29 cellular contexts compared by ENCODE assay signal in genomic region chr20:61879694-61880093, GRCh38.
"Had no signal": no experiment of that assay in that cellular context is flagged by ENCODE, and none has a peak within 500 bp of the region (broad histone marks: within the 10 kb centered on the region; RNA-seq: fewer than 3 reads in every experiment).

No MANE protein-coding gene starts in this region.

- H3K27me3 ChIP-seq: adrenal gland, colonic mucosa had no signal

- H3K9me3 ChIP-seq: adrenal gland, body of pancreas, colonic mucosa, esophagus squamous epithelium, gastroesophageal sphincter, heart right ventricle had no signal

- ATAC-seq: activated CD4-positive, alpha-beta T cell treated with anti-CD3 and anti-CD28 coated beads for 36 hours; activated CD8-positive, alpha-beta memory T cell treated with anti-CD3 and anti-CD28 coated beads, Interleukin-2, amount 10 ng/mL, durations not matched to agents 7 days and 5 days; activated CD8-positive, alpha-beta T cell treated with anti-CD3 and anti-CD28 coated beads, Interleukin-2, amount 10 ng/mL, durations not matched to agents 7 days and 5 days; activated naive CD8-positive, alpha-beta T cell treated with anti-CD3 and anti-CD28 coated beads, Interleukin-2, amount 50 U/mL, for 24 hours; body of pancreas; gastroesophageal sphincter; heart right ventricle had no signal

- FAIRE-seq: endometrium, endothelial cell of umbilical vein had no signal

- DNase-seq: activated CD4-positive, alpha-beta memory T cell treated with anti-CD3 and anti-CD28 coated beads for 36 hours; activated CD4-positive, alpha-beta T cell treated with anti-CD3 and anti-CD28 coated beads for 36 hours; activated CD4-positive, alpha-beta T cell treated with anti-CD3 and anti-CD28 coated beads, Interleukin-2, amount 10 ng/mL, durations not matched to agents 24 days and 14 days; activated CD4-positive, CD25-positive, alpha-beta regulatory T cell; activated CD4-positive, CD25-positive, alpha-beta regulatory T cell treated with anti-CD3 and anti-CD28 coated beads, Interleukin-2, amount 50 U/mL, for 72 hours; activated CD8-positive, alpha-beta memory T cell treated with anti-CD3 and anti-CD28 coated beads, Interleukin-2, amount 10 ng/mL, durations not matched to agents 7 days and 5 days; activated CD8-positive, alpha-beta memory T cell treated with anti-CD3 and anti-CD28 coated beads, Interleukin-2, amount 50 U/mL, for 4 hours; activated CD8-positive, alpha-beta T cell treated with anti-CD3 and anti-CD28 coated beads, Interleukin-2, amount 10 ng/mL, durations not matched to agents 7 days and 5 days; activated effector memory CD4-positive, alpha-beta T cell treated with anti-CD3 and anti-CD28 coated beads, Interleukin-2, amount 50 U/mL, for 16 hours; activated naive CD4-positive, alpha-beta T cell treated with anti-CD3 and anti-CD28 coated beads for 36 hours; activated naive CD8-positive, alpha-beta T cell treated with anti-CD3 and anti-CD28 coated beads for 36 hours; activated naive CD8-positive, alpha-beta T cell treated with anti-CD3 and anti-CD28 coated beads, Interleukin-2, amount 50 U/mL, for 24 hours; activated T-cell treated with anti-CD3 and anti-CD28 coated beads, Interleukin-2, amount 50 U/mL, for 1 hour; activated T-cell treated with anti-CD3 and anti-CD28 coated beads, Interleukin-2, amount 50 U/mL, for 48 hours; adrenal gland; aorta; body of pancreas; central memory CD4-positive, alpha-beta T cell; cerebellar nuclear complex; colonic mucosa; effector CD8-positive, alpha-beta T cell; esophagus squamous epithelium; foreskin melanocyte; heart right ventricle; T-helper 2 cell had no signal

- H3K4me3 ChIP-seq: adrenal gland, body of pancreas, colonic mucosa, esophagus squamous epithelium, gastroesophageal sphincter, heart right ventricle had no signal

- H3K36me3 ChIP-seq: adrenal gland, colonic mucosa, esophagus squamous epithelium, gastroesophageal sphincter, heart right ventricle had no signal

- H3K27ac ChIP-seq: adrenal gland, body of pancreas, colonic mucosa, epithelial cell of prostate, esophagus squamous epithelium, gastroesophageal sphincter, heart right ventricle had no signal

- H3K4me1 ChIP-seq: adrenal gland, body of pancreas, colonic mucosa, gastroesophageal sphincter, heart right ventricle had no signal
